20 cellular contexts compared by ENCODE assay signal in the genomic region with DNA sequence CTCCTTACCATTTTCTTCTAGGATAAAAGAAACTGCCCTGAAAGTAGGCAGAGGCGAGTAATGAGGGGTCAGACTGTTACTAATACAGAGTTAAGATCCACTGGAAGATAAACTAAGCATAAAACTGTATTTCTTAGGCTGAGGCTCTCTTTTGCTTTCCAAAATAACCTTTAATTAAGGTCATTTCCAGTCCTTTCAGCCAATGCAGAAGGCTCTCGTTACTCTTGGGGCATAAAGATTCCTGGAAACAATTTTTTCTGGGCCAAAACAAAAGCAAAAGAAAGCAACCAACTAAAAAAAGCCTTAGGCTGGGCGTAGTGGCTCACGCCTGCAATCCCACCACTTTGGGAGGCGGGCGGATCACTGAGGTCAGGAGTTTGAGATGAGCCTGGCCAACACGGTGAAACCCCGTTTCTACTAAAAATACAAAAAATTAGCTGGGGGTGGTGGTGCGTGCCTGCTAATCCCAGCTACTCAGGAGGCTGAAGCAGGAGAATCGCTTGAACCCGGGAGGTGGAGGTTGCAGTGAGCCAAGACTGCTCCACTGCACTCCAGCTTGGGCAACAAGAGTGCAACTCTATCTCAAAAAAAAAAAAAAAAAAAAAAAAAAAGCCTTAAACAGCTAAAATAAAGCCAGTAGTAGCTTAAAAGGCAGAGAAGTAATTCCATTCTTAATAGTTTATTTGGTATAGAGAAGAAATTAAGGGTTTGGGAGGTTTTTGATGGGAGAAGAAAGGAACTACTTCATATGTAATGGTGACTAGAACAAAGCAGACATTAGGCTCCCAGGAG.
DNase-seq lines count a peak whose midpoint lies in the region; ATAC-seq and TF ChIP-seq lines count a peak whose summit lies in the region.
"Had no signal": no experiment of that assay in that cellular context is flagged by ENCODE, and none has a peak within 500 bp of the region (broad histone marks: within the 10 kb centered on the region; RNA-seq: fewer than 3 reads in every experiment).

No MANE protein-coding gene starts in this region.

- H3K4ac ChIP-seq in H9 (ENCODE audit: low read depth, low read length) = no peak overlapping the region

- H3K56ac ChIP-seq in H9 (ENCODE audit: insufficient read length, low read depth, low read length) = no peak overlapping the region

- H4K5ac ChIP-seq in H9 (ENCODE audit: insufficient read length, low read depth, low read length) = no peak overlapping the region

- TF ChIP-seq CTCF in H9 (conservative IDR thresholded peaks at IDR 0.05) = no peak
- no peak for TF ChIP-seq CTCF in VCaP (conservative IDR thresholded peaks at IDR 0.05)
- no peak for TF ChIP-seq CTCF in progenitor cell of endocrine pancreas (IDR thresholded peaks at IDR 0.05; ENCODE audit: unreplicated experiment)

- H3K18ac ChIP-seq in H9 (ENCODE audit: insufficient read length, low read depth, low read length) = no peak overlapping the region

- H2BK15ac ChIP-seq in H9 (ENCODE audit: low read depth, low read length) = no peak overlapping the region

- H4K20me1 ChIP-seq in H9 (ENCODE audit: control insufficient read depth, insufficient read depth, insufficient read length) = no peaks in the 10 kb centered on the region

- H3K4me1 Mint-ChIP-seq in H9 (peaks cover 5 to 7% of the 10 kb centered on the region in 2 experiments; a peak in 3 of 4 replicates), progenitor cell of endocrine pancreas (ENCODE audit: low read depth) (peaks cover 4% of the 10 kb centered on the region)

- H3K27ac ChIP-seq in H9 (ENCODE audit: insufficient read length, low read depth, low read length) (no peak overlapping the region), VCaP (0 out of 2 replicates have a peak overlapping the region, but pooled peaks have one; percentile 3)
- H3K27ac ChIP-seq: ovary, PC-9, spleen, thyroid gland had no signal

- H3K9me3 Mint-ChIP-seq in H9 = no peaks in the 10 kb centered on the region
- no peaks in the 10 kb centered on the region for H3K9me3 Mint-ChIP-seq in progenitor cell of endocrine pancreas (ENCODE audit: low read depth)
- H3K9me3 Mint-ChIP-seq: activated naive CD4-positive, alpha-beta T cell treated with anti-CD3 and anti-CD28 coated beads, Interleukin-2, amount 50 U/mL, for 72 hours had no signal

- ATAC-seq in GM21825 (IDR thresholded peaks at IDR 0.05; ENCODE audit: unreplicated experiment) = no peak
- ATAC-seq: activated naive CD4-positive, alpha-beta T cell treated with anti-CD3 and anti-CD28 coated beads, Interleukin-2, amount 50 U/mL, for 72 hours; GM12878 had no signal

- H2BK20ac ChIP-seq in H9 (ENCODE audit: low read depth, low read length, poor library complexity, severe bottlenecking) = no peak overlapping the region

- H2BK120ac ChIP-seq in H9 (ENCODE audit: low read depth, low read length, poor library complexity, severe bottlenecking) = no peak overlapping the region

- no peaks in the 10 kb centered on the region for H3K79me2 ChIP-seq in H9 (ENCODE audit: insufficient read depth, low read length)

- H4K91ac ChIP-seq in H9 (ENCODE audit: insufficient read length, low read depth, low read length) = no peak overlapping the region

- H3K79me1 ChIP-seq in H9 (ENCODE audit: insufficient read depth, low read depth, low read length, poor library complexity, severe bottlenecking) = no peaks in the 10 kb centered on the region

- no peak overlapping the region for H3K23ac ChIP-seq in H9 (ENCODE audit: insufficient read length, low read depth, low read length)

- intact Hi-C loops in posterior vena cava (cut with DNase I) = no loop called here

- no peak overlapping the region for H4K8ac ChIP-seq in H9 (replicated peaks; ENCODE audit: insufficient read length, low read depth, low read length)

- no peaks in the 10 kb centered on the region for H3K36me3 Mint-ChIP-seq in H9 (ENCODE audit: insufficient read depth in 1 of 3, low read depth in 3 of 3)
- H3K36me3 Mint-ChIP-seq in progenitor cell of endocrine pancreas (ENCODE audit: insufficient read depth) = peaks cover 1% of the 10 kb centered on the region
- H3K36me3 Mint-ChIP-seq: activated naive CD4-positive, alpha-beta T cell treated with anti-CD3 and anti-CD28 coated beads, Interleukin-2, amount 50 U/mL, for 72 hours had no signal

- no peak overlapping the region for H3K9ac ChIP-seq in H9 (ENCODE audit: extremely low read depth, insufficient read length, low read length)

- no peak overlapping the region for H2AK5ac ChIP-seq in H9 (ENCODE audit: insufficient read length, low read length)

- no peaks in the 10 kb centered on the region for H3K23me2 ChIP-seq in H9 (ENCODE audit: insufficient read length, low read depth, low read length, poor library complexity, severe bottlenecking)

- no peak overlapping the region for H3T11ph ChIP-seq in H9 (ENCODE audit: low read length)

- no CpG with 5 or more reads among the region's 11 CpGs for WGBS in H9 (ENCODE audit: extremely low coverage, insufficient read length, low lambda C conversion rate)

- no peak overlapping the region for H3K14ac ChIP-seq in H9 (ENCODE audit: insufficient read depth, low read length)

- H3K27me3 Mint-ChIP-seq in H9 (ENCODE audit: low read depth) (no peaks in the 10 kb centered on the region), progenitor cell of endocrine pancreas (no peaks in the 10 kb centered on the region)

- H3K27ac Mint-ChIP-seq in H9 (peak overlapping the region in 2 of 3 experiments; percentile 80 to 89; a peak in 2 of 7 replicates), progenitor cell of endocrine pancreas (peak overlapping the region; percentile 38)
- H3K27ac Mint-ChIP-seq: activated naive CD4-positive, alpha-beta T cell treated with anti-CD3 and anti-CD28 coated beads, Interleukin-2, amount 50 U/mL, for 72 hours had no signal

- no peak overlapping the region for H2BK5ac ChIP-seq in H9 (ENCODE audit: insufficient read length, low read length)

- no peaks in the 10 kb centered on the region; the same call in 1 of the 2 replicates for H3K4me1 ChIP-seq in H9 (ENCODE audit: insufficient read depth, low read length)

- H3K4me3 Mint-ChIP-seq in H9 (no peak overlapping the region), progenitor cell of endocrine pancreas (ENCODE audit: low read depth) (no peak overlapping the region)

- no peak overlapping the region for H3K4me2 ChIP-seq in H9 (ENCODE audit: insufficient read depth, insufficient read length, low read length)
- H3K4me2 ChIP-seq: PC-9 had no signal

- DNase-seq in H9 = no peak
- peak; percentile 56 for DNase-seq in fibroblast of peridontal ligament (ENCODE audit: extremely low read depth)
- no peak for DNase-seq in progenitor cell of endocrine pancreas (ENCODE audit: low spot score, unreplicated experiment)
- DNase-seq in activated gamma-delta T cell (lab: John Stamatoyannopoulos, UW) = no peak
- DNase-seq in C1 segment of cervical spinal cord (lab: John Stamatoyannopoulos, UW) = no peak
- DNase-seq in posterior vena cava (ENCODE audit: low spot score) = no peak
- DNase-seq: effector CD4-positive, alpha-beta T cell; foreskin fibroblast; hypothalamus; Kasumi-1; kidney glomerular epithelial cell; NCI-H1105; ovary; PC-9; spleen; thyroid gland had no signal

- H3K27me3 ChIP-seq in H9 (ENCODE audit: insufficient read depth, low read length) = no peaks in the 10 kb centered on the region
- H3K27me3 ChIP-seq: ovary, spleen, thyroid gland had no signal

- H2AFZ ChIP-seq in H9 (ENCODE audit: low read length) = no peak overlapping the region
- H2AFZ ChIP-seq: PC-9 had no signal

- H3K9me3 ChIP-seq in H9 (ENCODE audit: control insufficient read depth, low read depth, low read length) = no peaks in the 10 kb centered on the region
- H3K9me3 ChIP-seq: ovary, spleen, thyroid gland had no signal

- H2BK12ac ChIP-seq in H9 (ENCODE audit: insufficient read length, low read depth, low read length) = no peak overlapping the region
